Comparison of ENCODE assay signal across 2 cellular contexts in the genomic region with DNA sequence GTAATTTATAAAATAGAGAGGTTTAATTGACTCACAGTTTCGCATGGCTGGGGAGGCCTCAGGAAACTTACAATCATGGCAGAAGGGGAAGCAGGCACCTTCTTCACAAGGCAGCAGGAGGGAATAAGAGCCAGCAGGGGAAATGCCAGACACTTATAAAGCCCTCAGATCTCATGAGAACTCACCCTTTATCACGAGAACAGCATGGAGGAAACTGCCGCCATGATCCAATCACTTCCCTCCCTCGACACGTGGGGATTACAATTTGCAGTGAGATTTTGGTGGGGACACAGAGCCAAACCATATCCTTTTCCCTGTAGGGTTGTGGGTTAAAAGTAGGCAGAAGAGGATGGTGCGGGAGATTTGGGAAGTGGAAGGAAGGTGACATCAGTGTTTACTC.
TF ChIP-seq lines count a peak whose summit lies in the region.

No MANE protein-coding gene starts in this region.

TF ChIP-seq in IMR-90, 13 proteins besides CTCF, POLR2A, EP300 and RAD21:
- no peak for TF ChIP-seq SMC3 (IDR thresholded peaks at IDR 0.05; ENCODE audit: low read depth, low read length)
- TF ChIP-seq, protein P1, sequence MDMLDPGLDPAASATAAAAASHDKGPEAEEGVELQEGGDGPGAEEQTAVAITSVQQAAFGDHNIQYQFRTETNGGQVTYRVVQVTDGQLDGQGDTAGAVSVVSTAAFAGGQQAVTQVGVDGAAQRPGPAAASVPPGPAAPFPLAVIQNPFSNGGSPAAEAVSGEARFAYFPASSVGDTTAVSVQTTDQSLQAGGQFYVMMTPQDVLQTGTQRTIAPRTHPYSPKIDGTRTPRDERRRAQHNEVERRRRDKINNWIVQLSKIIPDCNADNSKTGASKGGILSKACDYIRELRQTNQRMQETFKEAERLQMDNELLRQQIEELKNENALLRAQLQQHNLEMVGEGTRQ (IDR thresholded peaks at IDR 0.05; ENCODE audit: low read depth, low read length), result no peak

TF ChIP-seq in K562, 482 proteins besides CTCF, POLR2A, EP300 and RAD21:
- TF ChIP-seq NELFE (IDR thresholded peaks at IDR 0.05; ENCODE audit: insufficient read depth, insufficient read length), result no peak
- 0 out of 2 replicates have a peak, but pooled peaks have one; percentile 41 for TF ChIP-seq ZKSCAN8 (CRISPR knock-in tag; IDR thresholded peaks at IDR 0.05)
- TF ChIP-seq, protein P2, sequence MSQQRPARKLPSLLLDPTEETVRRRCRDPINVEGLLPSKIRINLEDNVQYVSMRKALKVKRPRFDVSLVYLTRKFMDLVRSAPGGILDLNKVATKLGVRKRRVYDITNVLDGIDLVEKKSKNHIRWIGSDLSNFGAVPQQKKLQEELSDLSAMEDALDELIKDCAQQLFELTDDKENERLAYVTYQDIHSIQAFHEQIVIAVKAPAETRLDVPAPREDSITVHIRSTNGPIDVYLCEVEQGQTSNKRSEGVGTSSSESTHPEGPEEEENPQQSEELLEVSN (IDR thresholded peaks at IDR 0.05; ENCODE audit: borderline replicate concordance in 1 of 2, extremely low read depth in 1 of 2, insufficient read depth in 1 of 2, insufficient read length in 1 of 2, low read depth in 1 of 2, low read length in 1 of 2, poor library complexity in 1 of 2, severe bottlenecking in 1 of 2), result peak; percentile 79 to 82
- TF ChIP-seq RBM25 (IDR thresholded peaks at IDR 0.05; ENCODE audit: low read depth, low read length, severe bottlenecking), result peak; percentile 36
- TF ChIP-seq ZNF354B (CRISPR knock-in tag; IDR thresholded peaks at IDR 0.05), result no peak
- peak; percentile 91 for TF ChIP-seq CHD2 (IDR thresholded peaks at IDR 0.05; ENCODE audit: low read depth, low read length)
- TF ChIP-seq ZNF766 (CRISPR knock-in tag; conservative IDR thresholded peaks at IDR 0.05), result 0 out of 2 replicates have a peak, but pooled peaks have one; percentile 33
- TF ChIP-seq, protein P3, sequence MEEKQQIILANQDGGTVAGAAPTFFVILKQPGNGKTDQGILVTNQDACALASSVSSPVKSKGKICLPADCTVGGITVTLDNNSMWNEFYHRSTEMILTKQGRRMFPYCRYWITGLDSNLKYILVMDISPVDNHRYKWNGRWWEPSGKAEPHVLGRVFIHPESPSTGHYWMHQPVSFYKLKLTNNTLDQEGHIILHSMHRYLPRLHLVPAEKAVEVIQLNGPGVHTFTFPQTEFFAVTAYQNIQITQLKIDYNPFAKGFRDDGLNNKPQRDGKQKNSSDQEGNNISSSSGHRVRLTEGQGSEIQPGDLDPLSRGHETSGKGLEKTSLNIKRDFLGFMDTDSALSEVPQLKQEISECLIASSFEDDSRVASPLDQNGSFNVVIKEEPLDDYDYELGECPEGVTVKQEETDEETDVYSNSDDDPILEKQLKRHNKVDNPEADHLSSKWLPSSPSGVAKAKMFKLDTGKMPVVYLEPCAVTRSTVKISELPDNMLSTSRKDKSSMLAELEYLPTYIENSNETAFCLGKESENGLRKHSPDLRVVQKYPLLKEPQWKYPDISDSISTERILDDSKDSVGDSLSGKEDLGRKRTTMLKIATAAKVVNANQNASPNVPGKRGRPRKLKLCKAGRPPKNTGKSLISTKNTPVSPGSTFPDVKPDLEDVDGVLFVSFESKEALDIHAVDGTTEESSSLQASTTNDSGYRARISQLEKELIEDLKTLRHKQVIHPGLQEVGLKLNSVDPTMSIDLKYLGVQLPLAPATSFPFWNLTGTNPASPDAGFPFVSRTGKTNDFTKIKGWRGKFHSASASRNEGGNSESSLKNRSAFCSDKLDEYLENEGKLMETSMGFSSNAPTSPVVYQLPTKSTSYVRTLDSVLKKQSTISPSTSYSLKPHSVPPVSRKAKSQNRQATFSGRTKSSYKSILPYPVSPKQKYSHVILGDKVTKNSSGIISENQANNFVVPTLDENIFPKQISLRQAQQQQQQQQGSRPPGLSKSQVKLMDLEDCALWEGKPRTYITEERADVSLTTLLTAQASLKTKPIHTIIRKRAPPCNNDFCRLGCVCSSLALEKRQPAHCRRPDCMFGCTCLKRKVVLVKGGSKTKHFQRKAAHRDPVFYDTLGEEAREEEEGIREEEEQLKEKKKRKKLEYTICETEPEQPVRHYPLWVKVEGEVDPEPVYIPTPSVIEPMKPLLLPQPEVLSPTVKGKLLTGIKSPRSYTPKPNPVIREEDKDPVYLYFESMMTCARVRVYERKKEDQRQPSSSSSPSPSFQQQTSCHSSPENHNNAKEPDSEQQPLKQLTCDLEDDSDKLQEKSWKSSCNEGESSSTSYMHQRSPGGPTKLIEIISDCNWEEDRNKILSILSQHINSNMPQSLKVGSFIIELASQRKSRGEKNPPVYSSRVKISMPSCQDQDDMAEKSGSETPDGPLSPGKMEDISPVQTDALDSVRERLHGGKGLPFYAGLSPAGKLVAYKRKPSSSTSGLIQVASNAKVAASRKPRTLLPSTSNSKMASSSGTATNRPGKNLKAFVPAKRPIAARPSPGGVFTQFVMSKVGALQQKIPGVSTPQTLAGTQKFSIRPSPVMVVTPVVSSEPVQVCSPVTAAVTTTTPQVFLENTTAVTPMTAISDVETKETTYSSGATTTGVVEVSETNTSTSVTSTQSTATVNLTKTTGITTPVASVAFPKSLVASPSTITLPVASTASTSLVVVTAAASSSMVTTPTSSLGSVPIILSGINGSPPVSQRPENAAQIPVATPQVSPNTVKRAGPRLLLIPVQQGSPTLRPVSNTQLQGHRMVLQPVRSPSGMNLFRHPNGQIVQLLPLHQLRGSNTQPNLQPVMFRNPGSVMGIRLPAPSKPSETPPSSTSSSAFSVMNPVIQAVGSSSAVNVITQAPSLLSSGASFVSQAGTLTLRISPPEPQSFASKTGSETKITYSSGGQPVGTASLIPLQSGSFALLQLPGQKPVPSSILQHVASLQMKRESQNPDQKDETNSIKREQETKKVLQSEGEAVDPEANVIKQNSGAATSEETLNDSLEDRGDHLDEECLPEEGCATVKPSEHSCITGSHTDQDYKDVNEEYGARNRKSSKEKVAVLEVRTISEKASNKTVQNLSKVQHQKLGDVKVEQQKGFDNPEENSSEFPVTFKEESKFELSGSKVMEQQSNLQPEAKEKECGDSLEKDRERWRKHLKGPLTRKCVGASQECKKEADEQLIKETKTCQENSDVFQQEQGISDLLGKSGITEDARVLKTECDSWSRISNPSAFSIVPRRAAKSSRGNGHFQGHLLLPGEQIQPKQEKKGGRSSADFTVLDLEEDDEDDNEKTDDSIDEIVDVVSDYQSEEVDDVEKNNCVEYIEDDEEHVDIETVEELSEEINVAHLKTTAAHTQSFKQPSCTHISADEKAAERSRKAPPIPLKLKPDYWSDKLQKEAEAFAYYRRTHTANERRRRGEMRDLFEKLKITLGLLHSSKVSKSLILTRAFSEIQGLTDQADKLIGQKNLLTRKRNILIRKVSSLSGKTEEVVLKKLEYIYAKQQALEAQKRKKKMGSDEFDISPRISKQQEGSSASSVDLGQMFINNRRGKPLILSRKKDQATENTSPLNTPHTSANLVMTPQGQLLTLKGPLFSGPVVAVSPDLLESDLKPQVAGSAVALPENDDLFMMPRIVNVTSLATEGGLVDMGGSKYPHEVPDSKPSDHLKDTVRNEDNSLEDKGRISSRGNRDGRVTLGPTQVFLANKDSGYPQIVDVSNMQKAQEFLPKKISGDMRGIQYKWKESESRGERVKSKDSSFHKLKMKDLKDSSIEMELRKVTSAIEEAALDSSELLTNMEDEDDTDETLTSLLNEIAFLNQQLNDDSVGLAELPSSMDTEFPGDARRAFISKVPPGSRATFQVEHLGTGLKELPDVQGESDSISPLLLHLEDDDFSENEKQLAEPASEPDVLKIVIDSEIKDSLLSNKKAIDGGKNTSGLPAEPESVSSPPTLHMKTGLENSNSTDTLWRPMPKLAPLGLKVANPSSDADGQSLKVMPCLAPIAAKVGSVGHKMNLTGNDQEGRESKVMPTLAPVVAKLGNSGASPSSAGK (IDR thresholded peaks at IDR 0.05), result peak; percentile 89
- TF ChIP-seq ZNF431 (CRISPR knock-in tag; IDR thresholded peaks at IDR 0.05), result no peak
- TF ChIP-seq, protein P4, sequence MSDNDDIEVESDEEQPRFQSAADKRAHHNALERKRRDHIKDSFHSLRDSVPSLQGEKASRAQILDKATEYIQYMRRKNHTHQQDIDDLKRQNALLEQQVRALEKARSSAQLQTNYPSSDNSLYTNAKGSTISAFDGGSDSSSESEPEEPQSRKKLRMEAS (CRISPR knock-in tag; IDR thresholded peaks at IDR 0.05), result peak; percentile 70; the same call in 1 of the 2 replicates
- TF ChIP-seq, protein P5, sequence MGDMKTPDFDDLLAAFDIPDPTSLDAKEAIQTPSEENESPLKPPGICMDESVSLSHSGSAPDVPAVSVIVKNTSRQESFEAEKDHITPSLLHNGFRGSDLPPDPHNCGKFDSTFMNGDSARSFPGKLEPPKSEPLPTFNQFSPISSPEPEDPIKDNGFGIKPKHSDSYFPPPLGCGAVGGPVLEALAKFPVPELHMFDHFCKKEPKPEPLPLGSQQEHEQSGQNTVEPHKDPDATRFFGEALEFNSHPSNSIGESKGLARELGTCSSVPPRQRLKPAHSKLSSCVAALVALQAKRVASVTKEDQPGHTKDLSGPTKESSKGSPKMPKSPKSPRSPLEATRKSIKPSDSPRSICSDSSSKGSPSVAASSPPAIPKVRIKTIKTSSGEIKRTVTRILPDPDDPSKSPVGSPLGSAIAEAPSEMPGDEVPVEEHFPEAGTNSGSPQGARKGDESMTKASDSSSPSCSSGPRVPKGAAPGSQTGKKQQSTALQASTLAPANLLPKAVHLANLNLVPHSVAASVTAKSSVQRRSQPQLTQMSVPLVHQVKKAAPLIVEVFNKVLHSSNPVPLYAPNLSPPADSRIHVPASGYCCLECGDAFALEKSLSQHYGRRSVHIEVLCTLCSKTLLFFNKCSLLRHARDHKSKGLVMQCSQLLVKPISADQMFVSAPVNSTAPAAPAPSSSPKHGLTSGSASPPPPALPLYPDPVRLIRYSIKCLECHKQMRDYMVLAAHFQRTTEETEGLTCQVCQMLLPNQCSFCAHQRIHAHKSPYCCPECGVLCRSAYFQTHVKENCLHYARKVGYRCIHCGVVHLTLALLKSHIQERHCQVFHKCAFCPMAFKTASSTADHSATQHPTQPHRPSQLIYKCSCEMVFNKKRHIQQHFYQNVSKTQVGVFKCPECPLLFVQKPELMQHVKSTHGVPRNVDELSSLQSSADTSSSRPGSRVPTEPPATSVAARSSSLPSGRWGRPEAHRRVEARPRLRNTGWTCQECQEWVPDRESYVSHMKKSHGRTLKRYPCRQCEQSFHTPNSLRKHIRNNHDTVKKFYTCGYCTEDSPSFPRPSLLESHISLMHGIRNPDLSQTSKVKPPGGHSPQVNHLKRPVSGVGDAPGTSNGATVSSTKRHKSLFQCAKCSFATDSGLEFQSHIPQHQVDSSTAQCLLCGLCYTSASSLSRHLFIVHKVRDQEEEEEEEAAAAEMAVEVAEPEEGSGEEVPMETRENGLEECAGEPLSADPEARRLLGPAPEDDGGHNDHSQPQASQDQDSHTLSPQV (IDR thresholded peaks at IDR 0.05), result peak; percentile 72
- peak; percentile 62 for TF ChIP-seq EHMT2 (IDR thresholded peaks at IDR 0.05)
- TF ChIP-seq TARDBP (IDR thresholded peaks at IDR 0.05), result no peak
- TF ChIP-seq, protein P6, sequence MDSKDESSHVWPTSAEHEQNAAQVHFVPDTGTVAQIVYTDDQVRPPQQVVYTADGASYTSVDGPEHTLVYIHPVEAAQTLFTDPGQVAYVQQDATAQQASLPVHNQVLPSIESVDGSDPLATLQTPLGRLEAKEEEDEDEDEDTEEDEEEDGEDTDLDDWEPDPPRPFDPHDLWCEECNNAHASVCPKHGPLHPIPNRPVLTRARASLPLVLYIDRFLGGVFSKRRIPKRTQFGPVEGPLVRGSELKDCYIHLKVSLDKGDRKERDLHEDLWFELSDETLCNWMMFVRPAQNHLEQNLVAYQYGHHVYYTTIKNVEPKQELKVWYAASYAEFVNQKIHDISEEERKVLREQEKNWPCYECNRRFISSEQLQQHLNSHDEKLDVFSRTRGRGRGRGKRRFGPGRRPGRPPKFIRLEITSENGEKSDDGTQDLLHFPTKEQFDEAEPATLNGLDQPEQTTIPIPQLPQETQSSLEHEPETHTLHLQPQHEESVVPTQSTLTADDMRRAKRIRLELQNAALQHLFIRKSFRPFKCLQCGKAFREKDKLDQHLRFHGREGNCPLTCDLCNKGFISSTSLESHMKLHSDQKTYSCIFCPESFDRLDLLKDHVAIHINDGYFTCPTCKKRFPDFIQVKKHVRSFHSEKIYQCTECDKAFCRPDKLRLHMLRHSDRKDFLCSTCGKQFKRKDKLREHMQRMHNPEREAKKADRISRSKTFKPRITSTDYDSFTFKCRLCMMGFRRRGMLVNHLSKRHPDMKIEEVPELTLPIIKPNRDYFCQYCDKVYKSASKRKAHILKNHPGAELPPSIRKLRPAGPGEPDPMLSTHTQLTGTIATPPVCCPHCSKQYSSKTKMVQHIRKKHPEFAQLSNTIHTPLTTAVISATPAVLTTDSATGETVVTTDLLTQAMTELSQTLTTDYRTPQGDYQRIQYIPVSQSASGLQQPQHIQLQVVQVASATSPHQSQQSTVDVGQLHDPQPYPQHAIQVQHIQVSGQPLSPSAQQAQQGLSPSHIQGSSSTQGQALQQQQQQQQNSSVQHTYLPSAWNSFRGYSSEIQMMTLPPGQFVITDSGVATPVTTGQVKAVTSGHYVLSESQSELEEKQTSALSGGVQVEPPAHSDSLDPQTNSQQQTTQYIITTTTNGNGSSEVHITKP (IDR thresholded peaks at IDR 0.05; ENCODE audit: partially characterized antibody), result peak; percentile 16
- no peak for TF ChIP-seq XRCC4 (IDR thresholded peaks at IDR 0.05; ENCODE audit: extremely low read depth, insufficient read depth, insufficient read length)
- TF ChIP-seq EP400 (IDR thresholded peaks at IDR 0.05), result 0 out of 2 replicates have a peak, but pooled peaks have one; percentile 37
- no peak for TF ChIP-seq ZNF436 (CRISPR knock-in tag; IDR thresholded peaks at IDR 0.05)
- TF ChIP-seq ARID1B (IDR thresholded peaks at IDR 0.05), result peak; percentile 22; the same call in 1 of the 2 replicates
- peak; percentile 82 for TF ChIP-seq L3MBTL2 (IDR thresholded peaks at IDR 0.05)
- no peak for TF ChIP-seq HEY1 (CRISPR knock-in tag; IDR thresholded peaks at IDR 0.05; ENCODE audit: borderline replicate concordance)
